Comparison of ENCODE assay signal across 8 cellular contexts in the genomic region with DNA sequence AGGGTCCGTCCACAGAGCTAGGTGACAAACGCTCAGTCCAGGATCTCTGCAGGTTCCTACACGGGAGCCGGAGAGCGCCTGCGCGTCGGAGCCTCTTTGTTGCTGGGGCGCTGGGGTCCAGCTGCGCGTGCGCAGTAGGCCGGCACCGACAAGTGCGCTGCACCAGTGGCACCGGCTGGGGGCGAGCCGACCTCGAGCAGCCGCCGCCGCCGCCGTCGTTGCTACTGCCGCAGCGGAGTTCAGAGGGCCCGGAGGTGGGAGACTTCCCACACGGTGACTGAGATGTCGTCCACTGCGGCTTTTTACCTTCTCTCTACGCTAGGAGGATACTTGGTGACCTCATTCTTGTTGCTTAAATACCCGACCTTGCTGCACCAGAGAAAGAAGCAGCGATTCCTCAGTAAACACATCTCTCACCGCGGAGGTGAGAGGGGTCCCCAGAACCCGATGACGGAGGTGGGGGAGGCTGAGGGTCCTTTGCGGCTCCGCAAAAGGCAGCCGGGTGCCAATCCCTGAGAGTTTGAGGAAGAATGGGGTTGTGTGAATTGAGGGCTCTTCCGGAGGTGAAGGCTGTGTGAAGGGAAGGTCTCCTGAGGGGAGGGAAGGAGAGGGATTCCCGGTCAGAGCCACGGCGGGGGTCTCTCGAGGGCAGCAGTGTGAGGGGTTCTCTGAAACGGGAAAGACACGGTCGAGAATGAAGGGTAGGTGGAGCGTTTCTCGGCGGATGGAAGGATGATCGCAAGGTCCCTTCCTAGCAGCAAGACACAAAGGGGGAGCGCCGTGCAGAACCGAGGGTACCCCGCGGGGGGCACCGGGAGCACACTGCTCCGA. TPM values are rescaled to one million over a fixed set of nuclear protein-coding genes. Genes with fewer than 3 reads are reported as not detected.
DNase-seq lines count a peak whose midpoint lies in the region; ATAC-seq and TF ChIP-seq lines count a peak whose summit lies in the region.

Gene GDPD1, plus strand, starts transcription at position 184 of the 831 bp plus-strand sequence. Its CDS starts 99 bp downstream, at position 283.

- TF ChIP-seq RAD21 in Ishikawa (IDR thresholded peaks at IDR 0.05; ENCODE audit: low read depth): peak; percentile 54; the same call in 1 of the 2 replicates

- no peaks in the 10 kb centered on the region for H3K4me1 ChIP-seq in mucosa of stomach (ENCODE audit: control insufficient read depth, insufficient read depth, low read length)

- H3K9me3 ChIP-seq in mucosa of stomach (ENCODE audit: control insufficient read depth, low read length): no peaks in the 10 kb centered on the region

- H3K27me3 ChIP-seq in mucosa of stomach (ENCODE audit: control insufficient read depth, insufficient read depth, low read length): no peaks in the 10 kb centered on the region

- no peaks in the 10 kb centered on the region for H3K36me3 ChIP-seq in mucosa of stomach (ENCODE audit: control insufficient read depth, insufficient read depth, low read length)

- ATAC-seq in GM21619 (IDR thresholded peaks at IDR 0.05; ENCODE audit: unreplicated experiment) (peak; percentile 96), esophagus mucosa (peak; percentile 97)

- H3K9ac ChIP-seq in mucosa of stomach (ENCODE audit: low read length): peak within 1 kb of the TSS; percentile 95

- peak within 1 kb of the TSS; percentile 75 for H3K4me3 ChIP-seq in mucosa of stomach (ENCODE audit: low read length)

- TF ChIP-seq EP300 in Ishikawa (IDR thresholded peaks at IDR 0.05; ENCODE audit: borderline replicate concordance): peak; percentile 52

- DNase-seq in DMS79 (lab: John Stamatoyannopoulos, UW) (peak; percentile 57), OCI-M1 (lab: John Stamatoyannopoulos, UW) (peak; percentile 97)
- DNase-seq in activated T-cell treated with anti-CD3 and anti-CD28 coated beads, Interleukin-2, amount 50 U/mL, for 1 hour: peak; percentile 98
- DNase-seq in stimulated activated CD8-positive, alpha-beta memory T cell treated with anti-CD3 and anti-CD28 coated beads, Interleukin-4, amount 100 ng/mL, for 48 hours: peak; percentile 97

TF ChIP-seq in Ishikawa, 13 proteins besides CTCF, POLR2A, EP300 and RAD21:
- TF ChIP-seq, protein P1, sequence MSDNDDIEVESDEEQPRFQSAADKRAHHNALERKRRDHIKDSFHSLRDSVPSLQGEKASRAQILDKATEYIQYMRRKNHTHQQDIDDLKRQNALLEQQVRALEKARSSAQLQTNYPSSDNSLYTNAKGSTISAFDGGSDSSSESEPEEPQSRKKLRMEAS (IDR thresholded peaks at IDR 0.05): peak; percentile 63; the same call in 1 of the 2 replicates
- TF ChIP-seq ZBTB7A (IDR thresholded peaks at IDR 0.05; ENCODE audit: low read depth): peak; percentile 88
- TF ChIP-seq EGR1 (IDR thresholded peaks at IDR 0.05): no peak
- peak; percentile 49 for TF ChIP-seq TAF1 (IDR thresholded peaks at IDR 0.05; ENCODE audit: low read depth)

RNA-seq across cellular contexts. Expression of gene GDPD1, which starts in this region (rescaled TPM):
- 0.96 TPM for total RNA-seq in esophagus mucosa

Comparison
In these comparisons a context has a peak if more than half of its experiments do, and no peak if none do; other contexts are left out.
1. Peak in every context shown above with its lines: DNase-seq, ATAC-seq and H3K4me3 ChIP-seq.
2. Peak in ATAC-seq in esophagus mucosa; RNA of the gene not detected or under 1 TPM.